Comparison of ENCODE assay signal across 22 cellular contexts in genomic region chr7:55310626-55311025, GRCh38. TPM values are rescaled to one million over a fixed set of nuclear protein-coding genes. Genes with fewer than 3 reads are reported as not detected.
DNase-seq lines count a peak whose midpoint lies in the region; ATAC-seq, FAIRE-seq and TF ChIP-seq lines count a peak whose summit lies in the region.
"Had no signal": no experiment of that assay in that cellular context is flagged by ENCODE, and none has a peak within 500 bp of the region (broad histone marks: within the 10 kb centered on the region; RNA-seq: fewer than 3 reads in every experiment).

No MANE protein-coding gene starts in this region.

- H3K4me3 ChIP-seq in bronchial epithelial cell (ENCODE audit: low read depth, low read length) (no peak overlapping the region), H1 (ENCODE audit: extremely low read depth in 1 of 4, insufficient read depth in 2 of 4, low read depth in 3 of 4, low read length in 4 of 4) (no peak overlapping the region; a peak in 2 of 8 replicates), trophoblast cell (ENCODE audit: low read depth, low read length) (no peak overlapping the region)
- H3K4me3 ChIP-seq: A549 had no signal

- H3K56ac ChIP-seq in H1 (replicated peaks; ENCODE audit: insufficient read length, low read depth, low read length): no peak overlapping the region

- H3K4me1 Mint-ChIP-seq in activated naive CD4-positive, alpha-beta T cell treated with anti-CD3 and anti-CD28 coated beads, Interleukin-2, amount 10 ng/mL, durations not matched to agents 7 days and 5 days: peaks cover 22% of the 10 kb centered on the region

- no peak overlapping the region for H3K18ac ChIP-seq in H1 (ENCODE audit: extremely low read depth, low read length)
- H3K18ac ChIP-seq in trophoblast cell (ENCODE audit: low read length): no peak overlapping the region

- H2AK5ac ChIP-seq in H1 (ENCODE audit: low read depth, low read length) (no peak overlapping the region), trophoblast cell (ENCODE audit: low read length) (no peak overlapping the region)

- H3K9me3 ChIP-seq in H1 (ENCODE audit: insufficient read depth in 2 of 2, low read depth in 1 of 2, low read length in 1 of 2) (peaks cover 12 to 23% of the 10 kb centered on the region in 2 experiments), trophoblast cell (ENCODE audit: insufficient read depth, low read depth, low read length) (peaks cover 5% of the 10 kb centered on the region)
- H3K9me3 ChIP-seq: A549, BE2C had no signal

- no peaks in the 10 kb centered on the region for H4K20me1 ChIP-seq in H1 (replicated peaks in 1 of 2; ENCODE audit: control insufficient read depth in 1 of 2, insufficient read depth in 2 of 2, low read length in 2 of 2)

- POLR2A ChIA-PET in H1 (lab: Charles Lee; ENCODE audit: partially characterized antibody): interaction anchor here (1.2 to 3.1 kb wide), 2 partner anchors 11 to 55 kb away, joined by 3 to 12 read pairs; partner anchors contain the start of gene LANCL2

- H3K4me2 ChIP-seq in H1 (ENCODE audit: insufficient read depth in 1 of 2, low read depth in 2 of 2, low read length in 2 of 2): no peak overlapping the region
- no peak overlapping the region for H3K4me2 ChIP-seq in trophoblast cell (ENCODE audit: low read length)
- H3K4me2 ChIP-seq: A549 had no signal

- H4K5ac ChIP-seq in H1 (ENCODE audit: insufficient read length, low read depth, low read length): no peak overlapping the region

- H3K27ac ChIP-seq in H1 (ENCODE audit: low read depth, low read length) (no peak overlapping the region), trophoblast cell (ENCODE audit: low read depth, low read length) (no peak overlapping the region)
- H3K27ac ChIP-seq: A549, C4-2B had no signal

- H3K79me2 ChIP-seq in H1 (ENCODE audit: control insufficient read depth in 1 of 2, insufficient read depth in 2 of 2, low read length in 2 of 2): no peaks in the 10 kb centered on the region
- H3K79me2 ChIP-seq in trophoblast cell (ENCODE audit: control insufficient read depth, insufficient read depth, low read length, poor library complexity): no peaks in the 10 kb centered on the region

- WGBS in H1 (ENCODE audit: extremely low coverage in 1 of 2, insufficient coverage in 1 of 2, insufficient read length in 1 of 2, insufficient replicate concordance in 2 of 2, low coverage in 1 of 2, low lambda C conversion rate in 2 of 2, missing lambda C conversion rate in 1 of 2), 2 experiments: 78% methylated on average over 5 of the region's 5 CpGs; no CpG with 5 or more reads in 1 of the 2 experiments
- no CpG with 5 or more reads among the region's 5 CpGs for WGBS in trophoblast cell (ENCODE audit: extremely low coverage, insufficient coverage, insufficient read length)

- TF ChIP-seq EP300 in H1 (IDR thresholded peaks at IDR 0.05; ENCODE audit: borderline replicate concordance in 1 of 2, low read depth in 2 of 2, low read length in 2 of 2): no peak

- no peak for TF ChIP-seq POLR2A in H1 (IDR thresholded peaks at IDR 0.05; ENCODE audit: control extremely low read depth in 1 of 2, low read depth in 2 of 2, low read length in 2 of 2)

- H4K8ac ChIP-seq in H1 (ENCODE audit: extremely low read depth, insufficient read depth, low read length) (no peak overlapping the region), trophoblast cell (ENCODE audit: low read depth, low read length) (no peak overlapping the region)

- DNase-seq in GM19239 (ENCODE audit: insufficient read length, low spot score) (no peak), bronchial epithelial cell (ENCODE audit: low read depth) (no peak), H1 (ENCODE audit: low read depth in 1 of 2, low spot score in 2 of 2) (no peak), trophoblast cell (peak; percentile 56 to 78), putamen (ENCODE audit: low spot score) (no peak)
- DNase-seq in activated naive CD4-positive, alpha-beta T cell treated with anti-CD3 and anti-CD28 coated beads, Interleukin-2, amount 10 ng/mL, durations not matched to agents 7 days and 5 days: no peak
- DNase-seq: BE2C; CD4-positive, alpha-beta memory T cell; COR-L47; DMS153; DMS79 treated with DMSO at 0.1 percent for 48 hours; EL; GDM1 had no signal

- H3K4me1 ChIP-seq in H1 (replicated peaks in 1 of 4; ENCODE audit: control insufficient read depth in 3 of 4, insufficient read depth in 4 of 4, low read length in 3 of 4) (peaks cover 0 to 5% (median 1%) of the 10 kb centered on the region in 4 experiments; a peak in 1 of 7 replicates), trophoblast cell (ENCODE audit: control insufficient read depth in 1 of 2, insufficient read depth in 2 of 2, low read length in 2 of 2) (peaks cover 5 to 13% of the 10 kb centered on the region in 2 experiments)
- H3K4me1 ChIP-seq: A549, BE2C had no signal

- peaks cover 3% of the 10 kb centered on the region for H3K9me3 Mint-ChIP-seq in activated naive CD4-positive, alpha-beta T cell treated with anti-CD3 and anti-CD28 coated beads, Interleukin-2, amount 10 ng/mL, durations not matched to agents 7 days and 5 days

- FAIRE-seq in GM19239 (lab: Jason Lieb, UNC) (peak; percentile 18), bronchial epithelial cell (lab: Jason Lieb, UNC) (peak; percentile 36), H1 (lab: Jason Lieb, UNC) (no peak)
- FAIRE-seq: A549, D721Med, GM12892, H54, HepG2, HTR-8/SVneo had no signal

- no peak overlapping the region for H2BK5ac ChIP-seq in H1 (ENCODE audit: low read depth, low read length)
- no peak overlapping the region for H2BK5ac ChIP-seq in trophoblast cell (ENCODE audit: low read depth, low read length, poor library complexity)

- no peaks in the 10 kb centered on the region for H3K27me3 Mint-ChIP-seq in activated naive CD4-positive, alpha-beta T cell treated with anti-CD3 and anti-CD28 coated beads, Interleukin-2, amount 10 ng/mL, durations not matched to agents 7 days and 5 days
- H3K27me3 Mint-ChIP-seq: CD4-positive, alpha-beta memory T cell had no signal

- H3K23me2 ChIP-seq in H1 (ENCODE audit: low read depth, low read length): no peaks in the 10 kb centered on the region

- H3K9ac ChIP-seq in H1 (replicated peaks in 1 of 4; ENCODE audit: extremely low read depth in 1 of 4, low read depth in 3 of 4, low read length in 3 of 4) (no peak overlapping the region), trophoblast cell (ENCODE audit: low read length) (no peak overlapping the region)

- no peaks in the 10 kb centered on the region for H3K36me3 ChIP-seq in bronchial epithelial cell (ENCODE audit: control insufficient read depth, insufficient read depth, low read length)
- H3K36me3 ChIP-seq in H1 (ENCODE audit: control insufficient read depth in 2 of 4, insufficient read depth in 4 of 4, low read length in 3 of 4): no peaks in the 10 kb centered on the region
- H3K36me3 ChIP-seq in trophoblast cell (ENCODE audit: control insufficient read depth in 1 of 2, insufficient read depth in 2 of 2, low read length in 2 of 2): no peaks in the 10 kb centered on the region
- H3K36me3 ChIP-seq: BE2C had no signal

- no peak overlapping the region for H3K14ac ChIP-seq in H1 (ENCODE audit: insufficient read length)
- no peak overlapping the region for H3K14ac ChIP-seq in trophoblast cell (ENCODE audit: low read length)

- H4K12ac ChIP-seq in trophoblast cell (ENCODE audit: low read depth, low read length): no peak overlapping the region

- CTCF ChIA-PET in H1 (lab: Charles Lee; ENCODE audit: partially characterized antibody): no interaction called here
- CTCF ChIA-PET in activated naive CD4-positive, alpha-beta T cell treated with anti-CD3 and anti-CD28 coated beads, Interleukin-2, amount 10 ng/mL, durations not matched to agents 7 days and 5 days (lab: Charles Lee): no interaction called here

- no peaks in the 10 kb centered on the region for H3K36me3 Mint-ChIP-seq in activated naive CD4-positive, alpha-beta T cell treated with anti-CD3 and anti-CD28 coated beads, Interleukin-2, amount 10 ng/mL, durations not matched to agents 7 days and 5 days
- H3K36me3 Mint-ChIP-seq: CD4-positive, alpha-beta memory T cell had no signal

- TF ChIP-seq CTCF in bronchial epithelial cell (IDR thresholded peaks at IDR 0.05; ENCODE audit: insufficient read depth, low read length, severe bottlenecking): no peak
- no peak for TF ChIP-seq CTCF in H1 (IDR thresholded peaks at IDR 0.05; ENCODE audit: control extremely low read depth in 1 of 3, insufficient read depth in 1 of 3, low read depth in 1 of 3, low read length in 3 of 3)

- no peak overlapping the region for H3K23ac ChIP-seq in H1 (ENCODE audit: insufficient read length)
- no peak overlapping the region for H3K23ac ChIP-seq in trophoblast cell (ENCODE audit: low read length)

- H2AFZ ChIP-seq in H1 (ENCODE audit: low read length) (no peak overlapping the region), trophoblast cell (ENCODE audit: insufficient read depth, low read length, poor library complexity) (no peak overlapping the region)

- H3K4me3 Mint-ChIP-seq in activated naive CD4-positive, alpha-beta T cell treated with anti-CD3 and anti-CD28 coated beads, Interleukin-2, amount 10 ng/mL, durations not matched to agents 7 days and 5 days: no peak overlapping the region

- no peak overlapping the region for H2BK120ac ChIP-seq in H1 (replicated peaks; ENCODE audit: low read depth, low read length)
- H2BK120ac ChIP-seq in trophoblast cell (ENCODE audit: insufficient read depth, low read length, poor library complexity): no peak overlapping the region

- no peak overlapping the region for H2BK15ac ChIP-seq in H1 (ENCODE audit: low read length)

- H3K79me1 ChIP-seq in H1 (ENCODE audit: low read depth, low read length) (no peaks in the 10 kb centered on the region), trophoblast cell (ENCODE audit: low read length) (peaks cover 7% of the 10 kb centered on the region)

- TF ChIP-seq RAD21 in H1 (IDR thresholded peaks at IDR 0.05 in 1 of 2, conservative IDR thresholded peaks at IDR 0.05 in 1 of 2; ENCODE audit: low read depth in 2 of 2, low read length in 2 of 2): no peak

- H3K4ac ChIP-seq in H1 (replicated peaks; ENCODE audit: insufficient read length, low read depth, low read length) (no peak overlapping the region), trophoblast cell (ENCODE audit: low read depth, low read length) (no peak overlapping the region)

- ATAC-seq in GM18909 (IDR thresholded peaks at IDR 0.05; ENCODE audit: poor library complexity, unreplicated experiment): no peak
- ATAC-seq: A549, HCT116, HepG2 had no signal

- H2BK12ac ChIP-seq in H1 (ENCODE audit: low read depth, low read length) (no peak overlapping the region), trophoblast cell (ENCODE audit: low read length) (no peak overlapping the region)

- H4K91ac ChIP-seq in H1 (replicated peaks; ENCODE audit: insufficient read length, low read length) (no peak overlapping the region), trophoblast cell (ENCODE audit: low read depth, low read length) (no peak overlapping the region)

- H2BK20ac ChIP-seq in H1 (ENCODE audit: low read length): peak overlapping the region; percentile 55; the same call in 1 of the 2 replicates

- H3K27me3 ChIP-seq in bronchial epithelial cell (ENCODE audit: control insufficient read depth, insufficient read depth, low read length) (no peaks in the 10 kb centered on the region), H1 (replicated peaks in 1 of 4; ENCODE audit: control insufficient read depth in 3 of 4, extremely low read depth in 1 of 4, insufficient read depth in 3 of 4, low read length in 3 of 4) (no peaks in the 10 kb centered on the region), trophoblast cell (ENCODE audit: insufficient read depth, low read length) (no peaks in the 10 kb centered on the region)
- H3K27me3 ChIP-seq: BE2C had no signal

- no peak overlapping the region for H3K27ac Mint-ChIP-seq in activated naive CD4-positive, alpha-beta T cell treated with anti-CD3 and anti-CD28 coated beads, Interleukin-2, amount 10 ng/mL, durations not matched to agents 7 days and 5 days

RNA-seq across cellular contexts. Expression of gene LANCL2, which starts 54.5 kb away (rescaled TPM):
- total RNA-seq in bronchial epithelial cell: 11.0 and 14.7 TPM in 2 replicates
- total RNA-seq in H1 (2021; fragmentation: NEBNext Ultra II Directional; extraction: Animal tissue kit (Norgen Biotek cat#: 25700)): 9.2 and 11.4 TPM in 2 replicates
- 9.5 and 10.7 TPM in 2 replicates for polyA plus RNA-seq in H1 (2011; rRNA removed)
- 11.0 TPM for polyA plus RNA-seq in H1 (2011; cell fraction: cytosol; rRNA removed)
- polyA plus RNA-seq in H1 (2011; cell fraction: nucleus; rRNA removed): 12.0 TPM
- polyA plus RNA-seq in H1 (2012, experiment 1 of 2): 8.8 to 11.4 TPM (median 10.5 TPM) in 4 replicates
- polyA plus RNA-seq in H1 (2012, experiment 2 of 2): 5.8 TPM
- 6.4 TPM for polyA plus RNA-seq in H1 (2013, experiment 1 of 2)
- 6.4 TPM for polyA plus RNA-seq in H1 (2013, experiment 2 of 2)
- polyA minus RNA-seq in H1 (2011; rRNA and poly(A)+ RNA removed): 14.9 and 18.8 TPM in 2 replicates
- polyA minus RNA-seq in H1 (2011; cell fraction: cytosol; rRNA and poly(A)+ RNA removed): 2.6 TPM
- 5.3 TPM for polyA minus RNA-seq in H1 (2011; cell fraction: nucleus; rRNA and poly(A)+ RNA removed)
- 7.8 and 8.4 TPM in 2 replicates for polyA plus RNA-seq in trophoblast cell (2013)

Comparison
In these comparisons a context has a peak if more than half of its experiments do, and no peak if none do; other contexts are left out.
1. DNase-seq: peak in trophoblast cell (2 of 2); none in GM19239 (single experiment), bronchial epithelial cell (single experiment), H1 (0 of 2), activated naive CD4-positive, alpha-beta T cell treated with anti-CD3 and anti-CD28 coated beads, Interleukin-2, amount 10 ng/mL, durations not matched to agents 7 days and 5 days (single experiment) and putamen (single experiment).